ENCODE assay signal across 1 cellular context in the genomic region with DNA sequence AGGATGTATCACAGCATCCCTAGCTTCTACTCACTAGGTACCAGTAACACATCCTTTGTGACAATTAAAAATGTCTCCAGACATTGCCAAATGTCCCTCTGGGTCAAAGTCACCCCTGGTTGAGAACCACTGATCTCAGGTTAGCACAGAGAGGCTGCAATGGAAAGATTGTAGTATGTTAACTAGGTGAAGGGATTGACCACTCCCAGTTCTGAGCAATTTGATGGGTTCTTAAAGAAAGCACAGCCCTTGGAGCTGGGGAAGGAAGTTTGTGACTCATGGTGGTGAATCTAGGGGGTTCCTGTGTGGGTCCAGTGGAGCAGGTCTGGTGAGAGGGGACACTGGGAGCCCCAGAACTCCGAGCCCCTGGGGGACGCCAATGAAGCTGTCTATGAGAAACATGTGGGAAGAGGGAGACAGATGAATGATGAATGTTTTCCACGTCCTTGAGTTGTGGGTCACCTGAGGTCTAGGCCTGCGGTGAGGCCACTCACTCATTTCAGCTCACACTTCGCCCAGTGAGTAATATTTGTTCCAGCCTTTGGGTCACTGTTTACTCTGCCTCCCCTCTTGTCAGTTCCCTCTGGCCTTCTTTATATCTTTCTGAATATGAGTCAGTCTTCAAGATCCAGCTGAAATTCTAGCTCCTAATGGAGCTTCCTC.
A peak's percentile ranks its signal among the peaks of the same experiment; 100 is the strongest.
TF ChIP-seq lines count a peak whose summit lies in the region.

No MANE protein-coding gene starts in this region.

TF ChIP-seq in HepG2, 621 proteins besides CTCF, POLR2A, EP300 and RAD21 (continued from another document and continues in another):
- TF ChIP-seq LCORL (IDR thresholded peaks at IDR 0.05) (no peak), LCORL (CRISPR knock-in tag; IDR thresholded peaks at IDR 0.05) (peak; percentile 71), ASH2L (IDR thresholded peaks at IDR 0.05; ENCODE audit: insufficient read length, low read depth, low read length) (peak; percentile 43), ZNF713 (CRISPR knock-in tag; IDR thresholded peaks at IDR 0.05) (no peak), REXO4 (CRISPR knock-in tag; IDR thresholded peaks at IDR 0.05; ENCODE audit: borderline replicate concordance) (no peak), SKI (IDR thresholded peaks at IDR 0.05; ENCODE audit: partially characterized antibody) (peak; percentile 62), NCOA2 (CRISPR knock-in tag; IDR thresholded peaks at IDR 0.05) (peak; percentile 99), ETV5 (CRISPR knock-in tag; IDR thresholded peaks at IDR 0.05; ENCODE audit: borderline replicate concordance) (peak; percentile 64; the same call in 1 of the 2 replicates), SMAD3 (CRISPR knock-in tag; IDR thresholded peaks at IDR 0.05) (peak; percentile 62; the same call in 1 of the 2 replicates), ZZZ3 (CRISPR knock-in tag; IDR thresholded peaks at IDR 0.05; ENCODE audit: borderline replicate concordance) (no peak), ARNTL (CRISPR knock-in tag; IDR thresholded peaks at IDR 0.05) (no peak), HNF4G (IDR thresholded peaks at IDR 0.05; ENCODE audit: borderline replicate concordance, low read depth, low read length) (0 out of 2 replicates have a peak, but pooled peaks have one; percentile 8), HNF4G (CRISPR knock-in tag; IDR thresholded peaks at IDR 0.05; ENCODE audit: borderline replicate concordance, low read depth) (peak; percentile 59; the same call in 1 of the 2 replicates), XRCC5 (optimal IDR thresholded peaks at IDR 0.05; ENCODE audit: low read length) (no peak), SP140L (CRISPR knock-in tag; IDR thresholded peaks at IDR 0.05; ENCODE audit: borderline replicate concordance) (no peak), ZNF703 (CRISPR knock-in tag; IDR thresholded peaks at IDR 0.05; ENCODE audit: borderline replicate concordance) (no peak), PTBP1 (IDR thresholded peaks at IDR 0.05; ENCODE audit: low read depth, low read length, poor library complexity, severe bottlenecking) (no peak), MAF1 (CRISPR knock-in tag; IDR thresholded peaks at IDR 0.05; ENCODE audit: borderline replicate concordance) (no peak)
- TF ChIP-seq, protein P1, sequence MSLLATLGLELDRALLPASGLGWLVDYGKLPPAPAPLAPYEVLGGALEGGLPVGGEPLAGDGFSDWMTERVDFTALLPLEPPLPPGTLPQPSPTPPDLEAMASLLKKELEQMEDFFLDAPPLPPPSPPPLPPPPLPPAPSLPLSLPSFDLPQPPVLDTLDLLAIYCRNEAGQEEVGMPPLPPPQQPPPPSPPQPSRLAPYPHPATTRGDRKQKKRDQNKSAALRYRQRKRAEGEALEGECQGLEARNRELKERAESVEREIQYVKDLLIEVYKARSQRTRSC (CRISPR knock-in tag; IDR thresholded peaks at IDR 0.05; ENCODE audit: low read depth): no peak
- TF ChIP-seq, protein P2, sequence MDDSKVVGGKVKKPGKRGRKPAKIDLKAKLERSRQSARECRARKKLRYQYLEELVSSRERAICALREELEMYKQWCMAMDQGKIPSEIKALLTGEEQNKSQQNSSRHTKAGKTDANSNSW (CRISPR knock-in tag; IDR thresholded peaks at IDR 0.05; ENCODE audit: borderline replicate concordance): no peak
- TF ChIP-seq, protein P3, sequence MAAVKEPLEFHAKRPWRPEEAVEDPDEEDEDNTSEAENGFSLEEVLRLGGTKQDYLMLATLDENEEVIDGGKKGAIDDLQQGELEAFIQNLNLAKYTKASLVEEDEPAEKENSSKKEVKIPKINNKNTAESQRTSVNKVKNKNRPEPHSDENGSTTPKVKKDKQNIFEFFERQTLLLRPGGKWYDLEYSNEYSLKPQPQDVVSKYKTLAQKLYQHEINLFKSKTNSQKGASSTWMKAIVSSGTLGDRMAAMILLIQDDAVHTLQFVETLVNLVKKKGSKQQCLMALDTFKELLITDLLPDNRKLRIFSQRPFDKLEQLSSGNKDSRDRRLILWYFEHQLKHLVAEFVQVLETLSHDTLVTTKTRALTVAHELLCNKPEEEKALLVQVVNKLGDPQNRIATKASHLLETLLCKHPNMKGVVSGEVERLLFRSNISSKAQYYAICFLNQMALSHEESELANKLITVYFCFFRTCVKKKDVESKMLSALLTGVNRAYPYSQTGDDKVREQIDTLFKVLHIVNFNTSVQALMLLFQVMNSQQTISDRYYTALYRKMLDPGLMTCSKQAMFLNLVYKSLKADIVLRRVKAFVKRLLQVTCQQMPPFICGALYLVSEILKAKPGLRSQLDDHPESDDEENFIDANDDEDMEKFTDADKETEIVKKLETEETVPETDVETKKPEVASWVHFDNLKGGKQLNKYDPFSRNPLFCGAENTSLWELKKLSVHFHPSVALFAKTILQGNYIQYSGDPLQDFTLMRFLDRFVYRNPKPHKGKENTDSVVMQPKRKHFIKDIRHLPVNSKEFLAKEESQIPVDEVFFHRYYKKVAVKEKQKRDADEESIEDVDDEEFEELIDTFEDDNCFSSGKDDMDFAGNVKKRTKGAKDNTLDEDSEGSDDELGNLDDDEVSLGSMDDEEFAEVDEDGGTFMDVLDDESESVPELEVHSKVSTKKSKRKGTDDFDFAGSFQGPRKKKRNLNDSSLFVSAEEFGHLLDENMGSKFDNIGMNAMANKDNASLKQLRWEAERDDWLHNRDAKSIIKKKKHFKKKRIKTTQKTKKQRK (IDR thresholded peaks at IDR 0.05; ENCODE audit: low read length): no peak
- TF ChIP-seq, protein P4, sequence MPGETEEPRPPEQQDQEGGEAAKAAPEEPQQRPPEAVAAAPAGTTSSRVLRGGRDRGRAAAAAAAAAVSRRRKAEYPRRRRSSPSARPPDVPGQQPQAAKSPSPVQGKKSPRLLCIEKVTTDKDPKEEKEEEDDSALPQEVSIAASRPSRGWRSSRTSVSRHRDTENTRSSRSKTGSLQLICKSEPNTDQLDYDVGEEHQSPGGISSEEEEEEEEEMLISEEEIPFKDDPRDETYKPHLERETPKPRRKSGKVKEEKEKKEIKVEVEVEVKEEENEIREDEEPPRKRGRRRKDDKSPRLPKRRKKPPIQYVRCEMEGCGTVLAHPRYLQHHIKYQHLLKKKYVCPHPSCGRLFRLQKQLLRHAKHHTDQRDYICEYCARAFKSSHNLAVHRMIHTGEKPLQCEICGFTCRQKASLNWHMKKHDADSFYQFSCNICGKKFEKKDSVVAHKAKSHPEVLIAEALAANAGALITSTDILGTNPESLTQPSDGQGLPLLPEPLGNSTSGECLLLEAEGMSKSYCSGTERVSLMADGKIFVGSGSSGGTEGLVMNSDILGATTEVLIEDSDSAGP (CRISPR knock-in tag; IDR thresholded peaks at IDR 0.05; ENCODE audit: borderline replicate concordance): peak; percentile 40; the same call in 1 of the 2 replicates
- TF ChIP-seq, protein P5, sequence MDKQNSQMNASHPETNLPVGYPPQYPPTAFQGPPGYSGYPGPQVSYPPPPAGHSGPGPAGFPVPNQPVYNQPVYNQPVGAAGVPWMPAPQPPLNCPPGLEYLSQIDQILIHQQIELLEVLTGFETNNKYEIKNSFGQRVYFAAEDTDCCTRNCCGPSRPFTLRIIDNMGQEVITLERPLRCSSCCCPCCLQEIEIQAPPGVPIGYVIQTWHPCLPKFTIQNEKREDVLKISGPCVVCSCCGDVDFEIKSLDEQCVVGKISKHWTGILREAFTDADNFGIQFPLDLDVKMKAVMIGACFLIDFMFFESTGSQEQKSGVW (CRISPR knock-in tag; IDR thresholded peaks at IDR 0.05; ENCODE audit: borderline replicate concordance): no peak
- TF ChIP-seq, protein P6, sequence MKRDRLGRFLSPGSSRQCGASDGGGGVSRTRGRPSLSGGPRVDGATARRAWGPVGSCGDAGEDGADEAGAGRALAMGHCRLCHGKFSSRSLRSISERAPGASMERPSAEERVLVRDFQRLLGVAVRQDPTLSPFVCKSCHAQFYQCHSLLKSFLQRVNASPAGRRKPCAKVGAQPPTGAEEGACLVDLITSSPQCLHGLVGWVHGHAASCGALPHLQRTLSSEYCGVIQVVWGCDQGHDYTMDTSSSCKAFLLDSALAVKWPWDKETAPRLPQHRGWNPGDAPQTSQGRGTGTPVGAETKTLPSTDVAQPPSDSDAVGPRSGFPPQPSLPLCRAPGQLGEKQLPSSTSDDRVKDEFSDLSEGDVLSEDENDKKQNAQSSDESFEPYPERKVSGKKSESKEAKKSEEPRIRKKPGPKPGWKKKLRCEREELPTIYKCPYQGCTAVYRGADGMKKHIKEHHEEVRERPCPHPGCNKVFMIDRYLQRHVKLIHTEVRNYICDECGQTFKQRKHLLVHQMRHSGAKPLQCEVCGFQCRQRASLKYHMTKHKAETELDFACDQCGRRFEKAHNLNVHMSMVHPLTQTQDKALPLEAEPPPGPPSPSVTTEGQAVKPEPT (CRISPR knock-in tag; IDR thresholded peaks at IDR 0.05; ENCODE audit: low read depth): no peak
- TF ChIP-seq, protein P7, sequence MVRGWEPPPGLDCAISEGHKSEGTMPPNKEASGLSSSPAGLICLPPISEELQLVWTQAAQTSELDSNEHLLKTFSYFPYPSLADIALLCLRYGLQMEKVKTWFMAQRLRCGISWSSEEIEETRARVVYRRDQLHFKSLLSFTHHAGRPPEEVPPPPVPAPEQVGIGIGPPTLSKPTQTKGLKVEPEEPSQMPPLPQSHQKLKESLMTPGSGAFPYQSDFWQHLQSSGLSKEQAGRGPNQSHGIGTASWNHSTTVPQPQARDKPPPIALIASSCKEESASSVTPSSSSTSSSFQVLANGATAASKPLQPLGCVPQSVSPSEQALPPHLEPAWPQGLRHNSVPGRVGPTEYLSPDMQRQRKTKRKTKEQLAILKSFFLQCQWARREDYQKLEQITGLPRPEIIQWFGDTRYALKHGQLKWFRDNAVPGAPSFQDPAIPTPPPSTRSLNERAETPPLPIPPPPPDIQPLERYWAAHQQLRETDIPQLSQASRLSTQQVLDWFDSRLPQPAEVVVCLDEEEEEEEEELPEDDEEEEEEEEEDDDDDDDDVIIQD (CRISPR knock-in tag; IDR thresholded peaks at IDR 0.05; ENCODE audit: low read depth): peak; percentile 60
- TF ChIP-seq, protein P8, sequence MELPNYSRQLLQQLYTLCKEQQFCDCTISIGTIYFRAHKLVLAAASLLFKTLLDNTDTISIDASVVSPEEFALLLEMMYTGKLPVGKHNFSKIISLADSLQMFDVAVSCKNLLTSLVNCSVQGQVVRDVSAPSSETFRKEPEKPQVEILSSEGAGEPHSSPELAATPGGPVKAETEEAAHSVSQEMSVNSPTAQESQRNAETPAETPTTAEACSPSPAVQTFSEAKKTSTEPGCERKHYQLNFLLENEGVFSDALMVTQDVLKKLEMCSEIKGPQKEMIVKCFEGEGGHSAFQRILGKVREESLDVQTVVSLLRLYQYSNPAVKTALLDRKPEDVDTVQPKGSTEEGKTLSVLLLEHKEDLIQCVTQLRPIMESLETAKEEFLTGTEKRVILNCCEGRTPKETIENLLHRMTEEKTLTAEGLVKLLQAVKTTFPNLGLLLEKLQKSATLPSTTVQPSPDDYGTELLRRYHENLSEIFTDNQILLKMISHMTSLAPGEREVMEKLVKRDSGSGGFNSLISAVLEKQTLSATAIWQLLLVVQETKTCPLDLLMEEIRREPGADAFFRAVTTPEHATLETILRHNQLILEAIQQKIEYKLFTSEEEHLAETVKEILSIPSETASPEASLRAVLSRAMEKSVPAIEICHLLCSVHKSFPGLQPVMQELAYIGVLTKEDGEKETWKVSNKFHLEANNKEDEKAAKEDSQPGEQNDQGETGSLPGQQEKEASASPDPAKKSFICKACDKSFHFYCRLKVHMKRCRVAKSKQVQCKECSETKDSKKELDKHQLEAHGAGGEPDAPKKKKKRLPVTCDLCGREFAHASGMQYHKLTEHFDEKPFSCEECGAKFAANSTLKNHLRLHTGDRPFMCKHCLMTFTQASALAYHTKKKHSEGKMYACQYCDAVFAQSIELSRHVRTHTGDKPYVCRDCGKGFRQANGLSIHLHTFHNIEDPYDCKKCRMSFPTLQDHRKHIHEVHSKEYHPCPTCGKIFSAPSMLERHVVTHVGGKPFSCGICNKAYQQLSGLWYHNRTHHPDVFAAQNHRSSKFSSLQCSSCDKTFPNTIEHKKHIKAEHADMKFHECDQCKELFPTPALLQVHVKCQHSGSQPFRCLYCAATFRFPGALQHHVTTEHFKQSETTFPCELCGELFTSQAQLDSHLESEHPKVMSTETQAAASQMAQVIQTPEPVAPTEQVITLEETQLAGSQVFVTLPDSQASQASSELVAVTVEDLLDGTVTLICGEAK (IDR thresholded peaks at IDR 0.05): no peak
- TF ChIP-seq, protein P8 (CRISPR knock-in tag; IDR thresholded peaks at IDR 0.05): no peak; the same call in 1 of the 2 replicates
